In the genomic region with DNA sequence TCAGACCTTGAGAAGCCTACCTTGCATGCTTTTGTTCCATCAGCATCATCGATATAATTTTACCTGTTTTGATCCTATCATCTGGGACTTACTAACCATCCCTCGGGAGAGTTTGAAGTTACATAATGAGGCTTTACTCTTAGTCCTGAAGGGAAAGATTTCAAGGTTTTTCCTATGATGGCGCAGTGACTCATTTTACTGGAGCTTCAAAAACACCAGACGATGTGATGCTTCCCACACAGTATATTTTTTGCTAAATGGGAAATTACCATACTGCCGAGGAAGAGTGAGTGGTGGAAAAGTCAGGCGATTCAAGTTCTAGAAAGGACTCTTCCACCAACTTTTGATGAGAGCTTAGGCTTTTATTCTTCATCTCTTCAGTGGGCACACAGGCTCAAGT, we compare ENCODE assay signal across 19 cellular contexts. TPM values are rescaled to one million over a fixed set of nuclear protein-coding genes. Genes with fewer than 3 reads are reported as not detected.
A peak's percentile ranks its signal among the peaks of the same experiment; 100 is the strongest.
DNase-seq lines count a peak whose midpoint lies in the region; ATAC-seq, FAIRE-seq and TF ChIP-seq lines count a peak whose summit lies in the region.
"Had no signal": no experiment of that assay in that cellular context is flagged by ENCODE, and none has a peak within 500 bp of the region (broad histone marks: within the 10 kb centered on the region; RNA-seq: fewer than 3 reads in every experiment).

No MANE protein-coding gene starts in this region.

- H3K27ac ChIP-seq in osteoblast (ENCODE audit: low read depth, low read length) = peak overlapping the region; percentile 91
- H3K27ac ChIP-seq: lower lobe of right lung, SK-N-MC had no signal

- ATAC-seq in GM19351 (IDR thresholded peaks at IDR 0.05; ENCODE audit: unreplicated experiment) (no peak), HG02973 (IDR thresholded peaks at IDR 0.05; ENCODE audit: unreplicated experiment) (no peak), GM18498 (IDR thresholded peaks at IDR 0.05; ENCODE audit: unreplicated experiment) (no peak)
- ATAC-seq: lower lobe of right lung had no signal

- H3K9me3 ChIP-seq in osteoblast (ENCODE audit: low read depth, low read length) = no peaks in the 10 kb centered on the region
- H3K9me3 ChIP-seq: lower lobe of right lung had no signal

- peaks cover 7% of the 10 kb centered on the region for H4K20me1 ChIP-seq in osteoblast (ENCODE audit: insufficient read depth, low read length)

- no peak overlapping the region for H2AFZ ChIP-seq in osteoblast (ENCODE audit: low read length)

- DNase-seq in Daoy (ENCODE audit: low read depth) = peak; percentile 28
- peak; percentile 86 for DNase-seq in NCI-H226
- DNase-seq in bronchial epithelial cell (ENCODE audit: low read depth) = peak; percentile 64
- peak; percentile 48 for DNase-seq in osteoblast (ENCODE audit: insufficient read length, low spot score, missing footprints)
- no peak for DNase-seq in pons (ENCODE audit: low spot score)
- DNase-seq: activated naive CD8-positive, alpha-beta T cell treated with anti-CD3 and anti-CD28 coated beads, Interleukin-2, amount 10 ng/mL, durations not matched to agents 7 days and 5 days; activated T-cell treated with anti-CD3 and anti-CD28 coated beads, Interleukin-2, amount 50 U/mL, for 1 hour; lower lobe of right lung; naive B cell; NCI-H2081 treated with DMSO at 0.1 percent for 48 hours; NCI-H526 treated with DMSO at 0.1 percent for 48 hours; stimulated activated CD4-positive, alpha-beta T cell treated with anti-CD3 and anti-CD28 coated beads, Interleukin-12 subunit alpha, Interleukin-12 subunit beta, amount 100 ng/mL, for 4 hours; stimulated activated naive CD4-positive, alpha-beta T cell had no signal

- H3K27me3 ChIP-seq in bronchial epithelial cell (ENCODE audit: control insufficient read depth, insufficient read depth, low read length) (peaks cover 2% of the 10 kb centered on the region), osteoblast (ENCODE audit: insufficient read depth, low read length) (no peaks in the 10 kb centered on the region)

- H3K4me2 ChIP-seq in osteoblast (ENCODE audit: insufficient read depth, low read length) = peak overlapping the region; percentile 52

- H3K36me3 ChIP-seq in bronchial epithelial cell (ENCODE audit: control insufficient read depth, insufficient read depth, low read length) = no peaks in the 10 kb centered on the region
- H3K36me3 ChIP-seq in osteoblast (ENCODE audit: insufficient read depth, low read length) = peaks cover 96% of the 10 kb centered on the region
- H3K36me3 ChIP-seq: lower lobe of right lung had no signal

- peaks cover 29% of the 10 kb centered on the region for H3K4me1 ChIP-seq in osteoblast (ENCODE audit: insufficient read depth, low read length)
- H3K4me1 ChIP-seq: lower lobe of right lung had no signal

- FAIRE-seq in bronchial epithelial cell (lab: Jason Lieb, UNC) = no peak

- H3K79me2 ChIP-seq in osteoblast (ENCODE audit: insufficient read depth, low read length) = peaks cover 2% of the 10 kb centered on the region

- H3K4me3 ChIP-seq in bronchial epithelial cell (ENCODE audit: low read depth, low read length) = no peak overlapping the region
- H3K4me3 ChIP-seq in osteoblast (ENCODE audit: insufficient read depth, low read length) = peak overlapping the region; percentile 30
- H3K4me3 ChIP-seq: lower lobe of right lung, SK-N-MC had no signal

- no peak for TF ChIP-seq CTCF in bronchial epithelial cell (IDR thresholded peaks at IDR 0.05; ENCODE audit: insufficient read depth, low read length, severe bottlenecking)
- TF ChIP-seq CTCF in osteoblast (IDR thresholded peaks at IDR 0.05; ENCODE audit: extremely low read depth, low read depth, low read length) = no peak

RNA-seq across cellular contexts. Expression of a gene that starts 44.6 kb away (rescaled TPM):
- not detected in 2 replicates for total RNA-seq in Daoy (2014; rRNA removed; shearing (Covaris generic))
- not detected in 2 replicates for total RNA-seq in bronchial epithelial cell
- not detected in 2 replicates for total RNA-seq in osteoblast
- total RNA-seq: activated naive CD8-positive, alpha-beta T cell treated with anti-CD3 and anti-CD28 coated beads, Interleukin-2, amount 10 ng/mL, durations not matched to agents 7 days and 5 days; H4; lower lobe of right lung had no signal

RNA-seq across cellular contexts. Expression of a gene that starts 46.6 kb away (rescaled TPM):
- 6.9 and 10.1 TPM in 2 replicates for total RNA-seq in Daoy (2014; rRNA removed; shearing (Covaris generic))
- total RNA-seq in bronchial epithelial cell = 0.26 and 1.1 TPM in 2 replicates
- total RNA-seq in osteoblast = 464 and 582 TPM in 2 replicates
- total RNA-seq: activated naive CD8-positive, alpha-beta T cell treated with anti-CD3 and anti-CD28 coated beads, Interleukin-2, amount 10 ng/mL, durations not matched to agents 7 days and 5 days; progenitor cell of endocrine pancreas had no signal

Comparison
In these comparisons a context has a peak if more than half of its experiments do, and no peak if none do; other contexts are left out.
1. RNA of a gene that starts 46.6 kb away (total RNA-seq): 464 to 582 TPM in osteoblast; 6.9 to 10.1 TPM in Daoy and 0.26 to 1.1 TPM in bronchial epithelial cell; every median in the first group is over 10 times any median in the second.